Comparison of ENCODE assay signal across 21 cellular contexts in the genomic region with DNA sequence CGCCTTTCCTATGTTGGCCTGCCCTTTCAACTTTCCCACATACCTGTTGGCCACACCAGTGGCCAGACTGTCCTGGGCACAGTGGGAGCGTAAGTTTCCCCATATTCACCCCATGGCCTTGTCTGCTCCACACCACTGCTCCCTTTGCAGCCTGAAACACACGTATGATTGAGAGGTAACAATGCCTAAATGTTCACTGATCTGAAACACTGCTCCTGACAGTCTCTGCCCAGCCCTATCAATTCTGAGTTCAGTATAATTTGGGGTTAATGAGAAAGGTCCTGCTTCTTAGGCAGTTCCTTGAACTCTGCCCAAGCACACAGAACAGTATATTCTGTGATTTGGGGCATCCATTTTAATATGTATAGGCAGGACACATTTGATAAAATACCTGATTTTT.
"Had no signal": no experiment of that assay in that cellular context is flagged by ENCODE, and none has a peak within 500 bp of the region (broad histone marks: within the 10 kb centered on the region; RNA-seq: fewer than 3 reads in every experiment).

No MANE protein-coding gene starts in this region.

- H3K27me3 Mint-ChIP-seq: activated CD4-positive, alpha-beta memory T cell treated with anti-CD3 and anti-CD28 coated beads for 36 hours had no signal

- DNase-seq: activated CD4-positive, alpha-beta memory T cell treated with anti-CD3 and anti-CD28 coated beads for 36 hours; activated gamma-delta T cell; activated naive CD8-positive, alpha-beta T cell treated with anti-CD3 and anti-CD28 coated beads, Interleukin-2, amount 10 ng/mL, durations not matched to agents 7 days and 5 days; activated T-cell treated with anti-CD3 and anti-CD28 coated beads, Interleukin-2, amount 50 U/mL, for 48 hours; effector memory CD4-positive, alpha-beta T cell; erythroblast; immature natural killer cell; left cardiac atrium; mucosa of descending colon; naive thymus-derived CD8-positive, alpha-beta T cell; occipital lobe; right lobe of liver; spleen; stimulated activated CD4-positive, alpha-beta T cell treated with anti-CD3 and anti-CD28 coated beads, Interleukin-1b, Interleukin-23, amount 100 ng/mL, for 48 hours; stimulated activated naive B cell treated with anti-CD40 and anti-IgM and Interleukin-4, amounts not matched to agents 10 μg/mL and 1 μg/mL and 100 μg/mL, for 72 hours; substantia nigra; transverse colon had no signal

- H3K9me3 ChIP-seq: mucosa of descending colon, prostate gland, right lobe of liver, spleen, transverse colon had no signal

- H3K27ac ChIP-seq: prostate gland, right lobe of liver, spleen, transverse colon had no signal

- H3K27ac Mint-ChIP-seq: activated CD4-positive, alpha-beta memory T cell treated with anti-CD3 and anti-CD28 coated beads for 36 hours; activated naive CD8-positive, alpha-beta T cell treated with anti-CD3 and anti-CD28 coated beads, Interleukin-2, amount 10 ng/mL, durations not matched to agents 7 days and 5 days; naive thymus-derived CD8-positive, alpha-beta T cell; stimulated activated naive B cell treated with anti-CD40 and anti-IgM and Interleukin-4, amounts not matched to agents 10 μg/mL and 1 μg/mL and 100 μg/mL, for 72 hours had no signal

- H3K4me1 ChIP-seq: prostate gland, right lobe of liver, spleen, transverse colon had no signal

- H3K4me1 Mint-ChIP-seq: immature natural killer cell had no signal

- H3K9me3 Mint-ChIP-seq: activated CD4-positive, alpha-beta memory T cell treated with anti-CD3 and anti-CD28 coated beads for 36 hours; activated naive CD8-positive, alpha-beta T cell treated with anti-CD3 and anti-CD28 coated beads, Interleukin-2, amount 10 ng/mL, durations not matched to agents 7 days and 5 days; immature natural killer cell; naive thymus-derived CD8-positive, alpha-beta T cell had no signal

- H3K4me3 Mint-ChIP-seq: activated CD4-positive, alpha-beta memory T cell treated with anti-CD3 and anti-CD28 coated beads for 36 hours; activated naive CD8-positive, alpha-beta T cell treated with anti-CD3 and anti-CD28 coated beads, Interleukin-2, amount 10 ng/mL, durations not matched to agents 7 days and 5 days; immature natural killer cell; naive thymus-derived CD8-positive, alpha-beta T cell; stimulated activated naive B cell treated with anti-CD40 and anti-IgM and Interleukin-4, amounts not matched to agents 10 μg/mL and 1 μg/mL and 100 μg/mL, for 72 hours had no signal

- H3K27me3 ChIP-seq: right lobe of liver, spleen, transverse colon had no signal

- ATAC-seq: activated CD4-positive, CD25-positive, alpha-beta regulatory T cell treated with anti-CD3 and anti-CD28 coated beads, Interleukin-2, amount 50 U/mL, for 24 hours; naive thymus-derived CD8-positive, alpha-beta T cell; stimulated activated naive B cell treated with anti-CD40 and anti-IgM and Interleukin-4, amounts not matched to agents 10 μg/mL and 1 μg/mL and 100 μg/mL, for 72 hours had no signal

- H3K4me3 ChIP-seq: coronary artery, lung, mucosa of descending colon, prostate gland, right lobe of liver, spleen, transverse colon had no signal
